ENCODE assay signal across 9 cellular contexts in the genomic region with DNA sequence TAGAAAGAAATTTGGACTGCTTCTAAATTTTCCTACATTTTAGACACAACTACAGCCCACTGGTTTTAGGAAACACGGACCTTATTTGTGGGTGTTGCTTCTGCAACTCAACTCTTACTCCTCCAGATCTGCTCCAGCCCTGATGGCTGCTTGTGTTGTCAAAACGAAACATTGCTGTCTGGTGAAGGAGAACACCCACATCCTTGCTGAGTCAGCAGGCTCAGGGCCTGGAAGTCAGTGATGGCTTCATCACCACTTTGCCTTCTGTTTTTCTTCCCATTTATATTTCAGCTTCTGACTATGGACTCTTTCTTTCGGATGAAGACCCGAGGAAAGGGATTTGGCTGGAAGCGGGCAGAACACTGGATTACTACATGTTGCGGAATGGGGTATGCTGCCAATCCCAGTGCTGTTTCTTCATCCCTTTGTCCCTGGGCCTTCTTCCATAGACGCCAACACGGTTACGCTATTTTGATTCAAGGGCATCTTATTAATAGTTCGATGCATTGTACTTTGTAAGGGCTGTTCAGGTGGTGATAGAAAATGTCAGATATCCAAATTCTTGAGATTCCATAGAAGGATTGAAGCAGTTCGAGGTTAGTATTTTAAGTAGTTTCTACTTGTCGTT.
A peak's percentile ranks its signal among the peaks of the same experiment; 100 is the strongest.
DNase-seq lines count a peak whose midpoint lies in the region; ATAC-seq and TF ChIP-seq lines count a peak whose summit lies in the region.
"Had no signal": no experiment of that assay in that cellular context is flagged by ENCODE, and none has a peak within 500 bp of the region (broad histone marks: within the 10 kb centered on the region; RNA-seq: fewer than 3 reads in every experiment).

No MANE protein-coding gene starts in this region.

- H3K9me3 ChIP-seq in BLaER1 treated with 17β-estradiol and CSF1 and Interleukin-3, amounts not matched to agents 10 nM and 100 nM (replicated peaks in 1 of 11): peaks cover 0 to 9% (median 4%) of the 10 kb centered on the region in 11 experiments; a peak in 3 of 22 replicates
- H3K9me3 ChIP-seq in right cardiac atrium (ENCODE audit: control insufficient read depth, low read length): no peaks in the 10 kb centered on the region
- no peaks in the 10 kb centered on the region for H3K9me3 ChIP-seq in CD8-positive, alpha-beta T cell (ENCODE audit: low read length)

- H3K9me3 Mint-ChIP-seq in CD8-positive, alpha-beta T cell: peaks cover 3% of the 10 kb centered on the region

- H3K9ac ChIP-seq in BLaER1 treated with 17β-estradiol and CSF1 and Interleukin-3, amounts not matched to agents 10 nM and 100 nM: peak overlapping the region in 7 of 11 experiments; percentile 9 to 67 (median 54); a peak in 11 of 22 replicates

- no peaks in the 10 kb centered on the region for H3K4me1 Mint-ChIP-seq in CD8-positive, alpha-beta T cell (ENCODE audit: low read depth)

- peak; percentile 79 for ATAC-seq in GM19438 (IDR thresholded peaks at IDR 0.05; ENCODE audit: low read depth, unreplicated experiment)
- ATAC-seq in right cardiac atrium: no peak
- no peak for ATAC-seq in CD8-positive, alpha-beta T cell

- TF ChIP-seq CTCF in CD8-positive, alpha-beta T cell (IDR thresholded peaks at IDR 0.05): no peak

- H3K4me2 ChIP-seq in BLaER1 treated with 17β-estradiol and CSF1 and Interleukin-3, amounts not matched to agents 10 nM and 100 nM: peak overlapping the region in 9 of 11 experiments; percentile 17 to 86 (median 75); a peak in 14 of 22 replicates

- 72% methylated on average over 12 of the region's 12 CpGs for WGBS in right cardiac atrium

- POLR2A ChIA-PET in CD8-positive, alpha-beta T cell (lab: Charles Lee): no interaction called here

- H4K20me1 ChIP-seq in BLaER1 treated with 17β-estradiol and CSF1 and Interleukin-3, amounts not matched to agents 10 nM and 100 nM: no peaks in the 10 kb centered on the region

- intact Hi-C loops in right cardiac atrium (cut with DNase I): no loop called here
- intact Hi-C loops in CD8-positive, alpha-beta T cell (cut with DNase I, micrococcal nuclease): no loop called here

- H3K36me3 ChIP-seq in BLaER1 treated with 17β-estradiol and CSF1 and Interleukin-3, amounts not matched to agents 10 nM and 100 nM: no peaks in the 10 kb centered on the region
- H3K36me3 ChIP-seq in CD8-positive, alpha-beta T cell (ENCODE audit: insufficient read depth, low read length): no peaks in the 10 kb centered on the region

- no peaks in the 10 kb centered on the region for H3K27me3 ChIP-seq in BLaER1 treated with 17β-estradiol and CSF1 and Interleukin-3, amounts not matched to agents 10 nM and 100 nM
- no peaks in the 10 kb centered on the region for H3K27me3 ChIP-seq in right cardiac atrium (ENCODE audit: control insufficient read depth, insufficient read depth)
- no peaks in the 10 kb centered on the region for H3K27me3 ChIP-seq in CD8-positive, alpha-beta T cell (ENCODE audit: insufficient read depth, low read length)

- no peak overlapping the region for H3K4me3 Mint-ChIP-seq in CD8-positive, alpha-beta T cell

- peak overlapping the region in 10 of 11 experiments; percentile 16 to 85 (median 68); a peak in 20 of 22 replicates for H3K27ac ChIP-seq in BLaER1 treated with 17β-estradiol and CSF1 and Interleukin-3, amounts not matched to agents 10 nM and 100 nM
- H3K27ac ChIP-seq in right cardiac atrium (ENCODE audit: low read length): no peak overlapping the region
- H3K27ac ChIP-seq in CD8-positive, alpha-beta T cell (ENCODE audit: low read depth, low read length): no peak overlapping the region

- H3K27ac Mint-ChIP-seq in CD8-positive, alpha-beta T cell: no peak overlapping the region

- H3K4me3 ChIP-seq in BLaER1 treated with 17β-estradiol and CSF1 and Interleukin-3, amounts not matched to agents 10 nM and 100 nM: no peak overlapping the region; a peak in 4 of 20 replicates
- H3K4me3 ChIP-seq in right cardiac atrium (ENCODE audit: low read length): no peak overlapping the region
- H3K4me3 ChIP-seq in CD8-positive, alpha-beta T cell (ENCODE audit: low read depth, low read length): no peak overlapping the region
- H3K4me3 ChIP-seq: lung had no signal

- peaks cover 0 to 77% (median 32%) of the 10 kb centered on the region in 10 experiments; a peak in 15 of 20 replicates for H3K4me1 ChIP-seq in BLaER1 treated with 17β-estradiol and CSF1 and Interleukin-3, amounts not matched to agents 10 nM and 100 nM
- peaks cover 5% of the 10 kb centered on the region for H3K4me1 ChIP-seq in right cardiac atrium (ENCODE audit: control insufficient read depth, insufficient read depth, low read length)
- H3K4me1 ChIP-seq in CD8-positive, alpha-beta T cell (ENCODE audit: insufficient read depth, low read length): no peaks in the 10 kb centered on the region

- DNase-seq in HT1080 (ENCODE audit: low read depth) (peak; percentile 21), right cardiac atrium (peak; percentile 64 to 67 (median 66)), NCI-H1694 treated with DMSO at 0.1 percent for 48 hours (lab: John Stamatoyannopoulos, UW) (no peak), DMS79 (lab: John Stamatoyannopoulos, UW) (no peak)
- no peak for DNase-seq in CD8-positive, alpha-beta T cell
- no peak for DNase-seq in activated effector memory CD4-positive, alpha-beta T cell treated with anti-CD3 and anti-CD28 coated beads, Interleukin-2, amount 50 U/mL, for 16 hours

- H3K27me3 Mint-ChIP-seq in CD8-positive, alpha-beta T cell (ENCODE audit: low read depth): peaks cover 2% of the 10 kb centered on the region

- CTCF ChIA-PET in CD8-positive, alpha-beta T cell (lab: Charles Lee): no interaction called here

- no peaks in the 10 kb centered on the region for H3K36me3 Mint-ChIP-seq in CD8-positive, alpha-beta T cell

Comparison
In these comparisons a context has a peak if more than half of its experiments do, and no peak if none do; other contexts are left out.
1. H3K27ac ChIP-seq: peak in BLaER1 treated with 17β-estradiol and CSF1 and Interleukin-3, amounts not matched to agents 10 nM and 100 nM (10 of 11); none in right cardiac atrium (single experiment) and CD8-positive, alpha-beta T cell (single experiment).
2. DNase-seq: peak in HT1080 (single experiment) and right cardiac atrium (3 of 3); none in CD8-positive, alpha-beta T cell (0 of 7), NCI-H1694 treated with DMSO at 0.1 percent for 48 hours (single experiment), DMS79 (single experiment) and activated effector memory CD4-positive, alpha-beta T cell treated with anti-CD3 and anti-CD28 coated beads, Interleukin-2, amount 50 U/mL, for 16 hours (single experiment).